Comparison of ENCODE assay signal across 14 cellular contexts in the genomic region with DNA sequence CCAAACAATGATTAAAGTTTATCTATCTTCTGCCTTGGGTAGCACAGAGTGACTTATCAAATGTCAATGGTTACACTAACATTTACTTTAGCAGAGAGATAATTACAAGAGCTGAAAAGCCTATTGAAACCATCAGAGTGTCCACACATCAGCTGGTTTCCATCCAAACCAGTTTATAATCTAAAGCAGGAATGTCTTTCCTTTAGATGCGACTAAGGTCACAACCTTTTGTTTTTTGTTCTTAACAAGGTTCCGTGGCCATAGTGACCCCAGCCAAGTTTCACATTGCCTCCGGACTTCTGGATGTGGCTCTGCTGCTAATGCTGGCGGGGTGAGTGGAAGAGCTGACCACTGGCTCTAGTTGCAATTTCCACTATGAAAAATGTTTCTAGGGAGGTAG. TPM values are rescaled to one million over a fixed set of nuclear protein-coding genes. Genes with fewer than 3 reads are reported as not detected.
A peak's percentile ranks its signal among the peaks of the same experiment; 100 is the strongest.
DNase-seq lines count a peak whose midpoint lies in the region; ATAC-seq, FAIRE-seq and TF ChIP-seq lines count a peak whose summit lies in the region.
"Had no signal": no experiment of that assay in that cellular context is flagged by ENCODE, and none has a peak within 500 bp of the region (broad histone marks: within the 10 kb centered on the region; RNA-seq: fewer than 3 reads in every experiment).

No MANE protein-coding gene starts in this region.

- DNase-seq in DMS153 (lab: John Stamatoyannopoulos, UW) (peak; percentile 21), DMS153 treated with DMSO at 0.1 percent for 48 hours (lab: John Stamatoyannopoulos, UW; ENCODE audit: unreplicated experiment) (no peak), RPMI7951 (ENCODE audit: low read depth) (peak; percentile 51), left ventricle myocardium superior (no peak), progenitor cell of endocrine pancreas (ENCODE audit: low spot score, unreplicated experiment) (no peak), GM12892 (ENCODE audit: insufficient read length) (no peak)
- DNase-seq in stimulated activated naive CD4-positive, alpha-beta T cell (lab: John Stamatoyannopoulos, UW), result no peak
- DNase-seq: CD8-positive, alpha-beta memory T cell; NCI-H1436; NCI-H345; NCI-H774; Peyer's patch had no signal

- TF ChIP-seq CTCF in progenitor cell of endocrine pancreas (IDR thresholded peaks at IDR 0.05; ENCODE audit: unreplicated experiment), result no peak

- H3K36me3 Mint-ChIP-seq in progenitor cell of endocrine pancreas (ENCODE audit: insufficient read depth), result no peaks in the 10 kb centered on the region

- no peak overlapping the region for H3K4me3 Mint-ChIP-seq in progenitor cell of endocrine pancreas (ENCODE audit: low read depth)
- H3K4me3 Mint-ChIP-seq: CD8-positive, alpha-beta memory T cell; GM23338 had no signal

- H3K9me3 Mint-ChIP-seq in progenitor cell of endocrine pancreas (ENCODE audit: low read depth), result no peaks in the 10 kb centered on the region
- H3K9me3 Mint-ChIP-seq: CD8-positive, alpha-beta memory T cell; GM23338 had no signal

- peak; percentile 58 for ATAC-seq in left ventricle myocardium superior
- no peak for ATAC-seq in GM21528 (IDR thresholded peaks at IDR 0.05; ENCODE audit: low FRiP score, unreplicated experiment)
- ATAC-seq: GM23338 had no signal

- peak overlapping the region; percentile 84 for H3K27ac Mint-ChIP-seq in progenitor cell of endocrine pancreas
- H3K27ac Mint-ChIP-seq: CD8-positive, alpha-beta memory T cell; GM23338 had no signal

- peaks cover 40% of the 10 kb centered on the region for H3K4me1 Mint-ChIP-seq in progenitor cell of endocrine pancreas (ENCODE audit: low read depth)
- H3K4me1 Mint-ChIP-seq: CD8-positive, alpha-beta memory T cell had no signal

- intact Hi-C loops in left ventricle myocardium superior (cut with micrococcal nuclease), result no loop called here

- no peak for FAIRE-seq in GM12892 (lab: Jason Lieb, UNC)

- TF ChIP-seq POLR2A in GM12892 (IDR thresholded peaks at IDR 0.05; ENCODE audit: low read depth, low read length), result no peak

- peaks cover 9% of the 10 kb centered on the region for H3K27me3 Mint-ChIP-seq in progenitor cell of endocrine pancreas

RNA-seq across cellular contexts. Expression of a gene that starts 58.6 kb away (rescaled TPM):
- 7.6 and 9.6 TPM in 2 replicates for total RNA-seq in RPMI7951 (2014; rRNA removed; shearing (Covaris generic))
- 6.2 TPM for total RNA-seq in left ventricle myocardium superior
- total RNA-seq in progenitor cell of endocrine pancreas, result 9.1 and 9.2 TPM in 2 replicates
- polyA plus RNA-seq in GM12892 (2012; ENCODE audit: missing spikeins), result 9.3 TPM

Comparison
In these comparisons a context has a peak if more than half of its experiments do, and no peak if none do; other contexts are left out.
1. DNase-seq: peak in DMS153 (single experiment) and RPMI7951 (single experiment); none in DMS153 treated with DMSO at 0.1 percent for 48 hours (single experiment), left ventricle myocardium superior (single experiment), progenitor cell of endocrine pancreas (single experiment), GM12892 (single experiment) and stimulated activated naive CD4-positive, alpha-beta T cell (0 of 6).